ENCODE assay signal across 8 cellular contexts in the genomic region with DNA sequence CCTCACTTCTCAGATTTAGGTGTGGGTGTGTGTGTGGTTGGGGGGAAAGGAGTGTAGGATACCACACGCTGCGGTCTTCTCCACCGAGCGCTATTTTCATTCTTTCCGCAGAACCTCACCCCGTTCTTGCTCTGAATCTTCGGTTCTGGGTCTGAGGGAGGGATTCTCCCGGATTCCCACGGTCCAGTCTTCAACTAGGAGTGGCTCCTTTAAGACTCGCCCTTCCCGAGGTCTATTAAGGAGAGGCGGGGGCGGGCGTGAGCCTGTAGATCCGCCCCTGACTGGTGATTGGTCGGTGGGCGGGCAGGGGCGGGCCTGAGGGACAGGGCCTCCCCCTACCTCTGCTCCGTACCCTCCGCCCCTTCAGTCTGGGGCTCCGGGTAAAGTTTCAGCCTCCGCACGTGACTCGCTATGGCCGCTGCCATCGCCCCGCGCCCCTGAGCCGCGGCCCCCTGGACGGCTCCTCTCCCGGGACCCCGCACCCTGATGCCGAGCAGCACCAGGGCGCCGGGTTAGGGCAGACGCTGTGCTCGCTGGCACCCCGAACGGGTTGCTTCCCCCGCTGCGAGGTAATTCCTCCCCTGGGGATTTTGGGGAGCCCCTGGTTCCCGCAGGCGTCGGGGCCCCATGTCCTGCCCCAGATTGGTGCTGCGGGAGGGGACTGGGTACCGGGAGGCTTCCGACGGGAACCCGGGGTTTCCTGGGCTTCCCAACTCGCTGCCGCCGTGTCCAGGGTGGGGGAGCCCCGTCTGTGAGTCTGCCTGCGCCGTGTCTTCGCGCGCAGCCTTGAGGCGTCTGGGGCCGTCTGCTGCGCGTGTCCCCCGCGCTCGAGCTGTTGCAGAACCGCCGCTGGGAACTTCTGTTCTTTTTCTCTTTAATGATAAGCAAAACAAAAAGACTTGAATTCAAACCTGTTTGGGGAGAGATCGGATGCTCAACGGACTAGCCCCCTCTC. TPM values are rescaled to one million over a fixed set of nuclear protein-coding genes. Genes with fewer than 3 reads are reported as not detected.
DNase-seq lines count a peak whose midpoint lies in the region; ATAC-seq, FAIRE-seq and TF ChIP-seq lines count a peak whose summit lies in the region.

No MANE protein-coding gene starts in this region.

- DNase-seq in GM13977 (ENCODE audit: low spot score) (peak; percentile 98), NCI-H187 treated with DMSO at 0.1 percent for 48 hours (lab: John Stamatoyannopoulos, UW) (peak; percentile 85), T-helper 22 cell (ENCODE audit: low read depth) (peak; percentile 89), astrocyte (ENCODE audit: low read depth) (peak; percentile 90), hippocampal formation (lab: John Stamatoyannopoulos, UW) (peak; percentile 80 to 92), retina (peak; percentile 91), cortex of kidney (lab: John Stamatoyannopoulos, UW) (no peak)

- H3K4me1 ChIP-seq in astrocyte (ENCODE audit: insufficient read depth, low read length): peaks cover 84% of the 10 kb centered on the region

- peak overlapping the region; percentile 92 for H3K9ac ChIP-seq in astrocyte (ENCODE audit: low read length)

- peaks cover 61% of the 10 kb centered on the region for H3K4me1 Mint-ChIP-seq in astrocyte (ENCODE audit: low read depth, unreplicated experiment)

- H3K36me3 Mint-ChIP-seq in astrocyte (ENCODE audit: low read depth, unreplicated experiment): no peaks in the 10 kb centered on the region

- FAIRE-seq in astrocyte (lab: Jason Lieb, UNC): peak; percentile 13

- in situ Hi-C loops in GM13977 (cut with MboI; ENCODE audit: low pct_unique_long_range_greater_than_20kb, low sequenced_read_pairs, unreplicated experiment): no loop called here

- H3K27me3 Mint-ChIP-seq in astrocyte (ENCODE audit: low read depth, unreplicated experiment): no peaks in the 10 kb centered on the region

- H3K27me3 ChIP-seq in astrocyte (ENCODE audit: insufficient read depth, low read length): no peaks in the 10 kb centered on the region

- H3K9me3 Mint-ChIP-seq in astrocyte (ENCODE audit: unreplicated experiment): no peaks in the 10 kb centered on the region

- H2AFZ ChIP-seq in astrocyte (ENCODE audit: low read depth, low read length): peak overlapping the region; percentile 55

- ATAC-seq in HG02884 (IDR thresholded peaks at IDR 0.05; ENCODE audit: unreplicated experiment): peak; percentile 48

- TF ChIP-seq CTCF in GM13977 (IDR thresholded peaks at IDR 0.05; ENCODE audit: extremely low read depth, insufficient read depth, missing control alignments) (no peak), astrocyte (IDR thresholded peaks at IDR 0.05; ENCODE audit: insufficient read depth, low read depth, low read length) (no peak)

- H4K20me1 ChIP-seq in astrocyte (ENCODE audit: insufficient read depth, low read length): peaks cover 21% of the 10 kb centered on the region

- peak overlapping the region; percentile 80 for H3K4me3 ChIP-seq in astrocyte (ENCODE audit: insufficient read depth, low read depth, low read length)

- H3K4me2 ChIP-seq in astrocyte (ENCODE audit: low read length): peak overlapping the region; percentile 96

- peaks cover 50% of the 10 kb centered on the region for H3K79me2 ChIP-seq in astrocyte (ENCODE audit: insufficient read depth, low read length)

- H3K36me3 ChIP-seq in astrocyte (ENCODE audit: insufficient read depth, low read length): no peaks in the 10 kb centered on the region

- H3K9me3 ChIP-seq in astrocyte (ENCODE audit: insufficient read depth, low read depth, low read length): no peaks in the 10 kb centered on the region

- H3K27ac ChIP-seq in astrocyte (ENCODE audit: low read depth, low read length): peak overlapping the region; percentile 87

- peak overlapping the region; percentile 89 for H3K4me3 Mint-ChIP-seq in astrocyte (ENCODE audit: unreplicated experiment)

- peak overlapping the region; percentile 97 for H3K27ac Mint-ChIP-seq in astrocyte (ENCODE audit: unreplicated experiment)

RNA-seq across cellular contexts. Expression of gene RARA, which starts 9.2 kb away (rescaled TPM):
- 37.6 and 38.8 TPM in 2 replicates for total RNA-seq in astrocyte

RNA-seq across cellular contexts. Expression of gene CDC6, which starts 30.5 kb away (rescaled TPM):
- total RNA-seq in astrocyte: 6.4 and 14.4 TPM in 2 replicates

RNA-seq across cellular contexts. Expression of gene GJD3, which starts 46.4 kb away (rescaled TPM):
- 0.34 and 0.43 TPM in 2 replicates for total RNA-seq in astrocyte
